ENCODE assay signal across 8 cellular contexts in genomic region chr17:78112508-78113471, GRCh38. TPM values are rescaled to one million over a fixed set of nuclear protein-coding genes. Genes with fewer than 3 reads are reported as not detected.
A peak's percentile ranks its signal among the peaks of the same experiment; 100 is the strongest.
DNase-seq lines count a peak whose midpoint lies in the region; ATAC-seq and TF ChIP-seq lines count a peak whose summit lies in the region.

No MANE protein-coding gene starts in this region.

- peak overlapping the region; percentile 42 for H3K4me3 Mint-ChIP-seq in CD8-positive, alpha-beta T cell
- H3K4me3 Mint-ChIP-seq in activated CD4-positive, alpha-beta memory T cell treated with anti-CD3 and anti-CD28 coated beads for 36 hours = no peak overlapping the region
- H3K4me3 Mint-ChIP-seq in stimulated activated memory B cell treated with anti-CD40 and anti-IgM and Interleukin-4, amounts not matched to agents 10 μg/mL and 1 μg/mL and 100 μg/mL, for 72 hours = peak overlapping the region; percentile 48

- H2AFZ ChIP-seq in mesenchymal stem cell (ENCODE audit: low read depth, low read length) = no peak overlapping the region

- H2AK5ac ChIP-seq in mesenchymal stem cell (ENCODE audit: low read length, severe bottlenecking) = no peak overlapping the region

- peak; percentile 62 to 91 (median 71) for DNase-seq in CD8-positive, alpha-beta T cell
- DNase-seq in NCI-H446 treated with DMSO at 0.1 percent for 48 hours (lab: John Stamatoyannopoulos, UW) = peak; percentile 5
- peak; percentile 86 for DNase-seq in activated CD4-positive, alpha-beta memory T cell treated with anti-CD3 and anti-CD28 coated beads for 36 hours
- DNase-seq in ecto neural progenitor cell (ENCODE audit: low spot score) = peak; percentile 96
- DNase-seq in mesenchymal stem cell = peak; percentile 53

- peaks cover 66% of the 10 kb centered on the region for H3K36me3 ChIP-seq in CD8-positive, alpha-beta T cell (ENCODE audit: insufficient read depth, low read length)
- peaks cover 0 to 72% of the 10 kb centered on the region in 2 experiments for H3K36me3 ChIP-seq in mesenchymal stem cell (ENCODE audit: control insufficient read depth in 1 of 2, insufficient read depth in 2 of 2, low read depth in 1 of 2, low read length in 2 of 2)

- H3K9ac ChIP-seq in mesenchymal stem cell (ENCODE audit: low read length) = no peak overlapping the region

- H3K4me1 ChIP-seq in CD8-positive, alpha-beta T cell (ENCODE audit: insufficient read depth, low read length) = peaks cover 47% of the 10 kb centered on the region
- H3K4me1 ChIP-seq in mesenchymal stem cell (ENCODE audit: control insufficient read depth, insufficient read depth, low read depth, low read length) = peaks cover 17% of the 10 kb centered on the region

- H3K27ac ChIP-seq in CD8-positive, alpha-beta T cell (ENCODE audit: low read depth, low read length) = no peak overlapping the region
- H3K27ac ChIP-seq in mesenchymal stem cell (ENCODE audit: low read length, poor library complexity, severe bottlenecking) = no peak overlapping the region

- H3K27ac Mint-ChIP-seq in CD8-positive, alpha-beta T cell = peak overlapping the region; percentile 90
- H3K27ac Mint-ChIP-seq in activated CD4-positive, alpha-beta memory T cell treated with anti-CD3 and anti-CD28 coated beads for 36 hours = peak overlapping the region; percentile 76
- H3K27ac Mint-ChIP-seq in stimulated activated memory B cell treated with anti-CD40 and anti-IgM and Interleukin-4, amounts not matched to agents 10 μg/mL and 1 μg/mL and 100 μg/mL, for 72 hours = peak overlapping the region; percentile 75

- intact Hi-C loops in CD8-positive, alpha-beta T cell (cut with DNase I, micrococcal nuclease) = loop anchor here (1.0 to 2.0 kb wide), 4 partner anchors 22 to 310 kb away; no protein-coding TSS in a partner anchor
- intact Hi-C loops in activated CD4-positive, alpha-beta memory T cell treated with anti-CD3 and anti-CD28 coated beads for 36 hours (cut with micrococcal nuclease) = loop anchor here (1.0 to 2.0 kb wide), 3 partner anchors 22 to 64 kb away; partner anchors contain the start of gene SYNGR2

- no peak overlapping the region for H2BK120ac ChIP-seq in mesenchymal stem cell (ENCODE audit: low read depth, low read length)

- H3K4ac ChIP-seq in mesenchymal stem cell (ENCODE audit: low read depth in 1 of 2, low read length in 2 of 2) = no peak overlapping the region

- peak overlapping the region; percentile 49 for H2BK15ac ChIP-seq in mesenchymal stem cell (ENCODE audit: low read depth, poor library complexity, severe bottlenecking)

- no peaks in the 10 kb centered on the region for H3K9me3 ChIP-seq in CD8-positive, alpha-beta T cell (ENCODE audit: low read length)
- no peaks in the 10 kb centered on the region for H3K9me3 ChIP-seq in mesenchymal stem cell (ENCODE audit: control insufficient read depth, low read length)

- H3K18ac ChIP-seq in mesenchymal stem cell (ENCODE audit: low read depth in 1 of 2, low read length in 2 of 2) = peak overlapping the region in 1 of 2 experiments; percentile 5

- no peak overlapping the region for H3K4me3 ChIP-seq in CD8-positive, alpha-beta T cell (ENCODE audit: low read depth, low read length)
- H3K4me3 ChIP-seq in mesenchymal stem cell (ENCODE audit: insufficient read depth in 1 of 2, low read depth in 1 of 2, low read length in 2 of 2) = no peak overlapping the region

- H3K27me3 Mint-ChIP-seq in CD8-positive, alpha-beta T cell (ENCODE audit: low read depth) = no peaks in the 10 kb centered on the region
- no peaks in the 10 kb centered on the region for H3K27me3 Mint-ChIP-seq in activated CD4-positive, alpha-beta memory T cell treated with anti-CD3 and anti-CD28 coated beads for 36 hours
- no peaks in the 10 kb centered on the region for H3K27me3 Mint-ChIP-seq in stimulated activated memory B cell treated with anti-CD40 and anti-IgM and Interleukin-4, amounts not matched to agents 10 μg/mL and 1 μg/mL and 100 μg/mL, for 72 hours

- no peak overlapping the region for H3K4me2 ChIP-seq in mesenchymal stem cell (ENCODE audit: low read length, poor library complexity, severe bottlenecking)

- POLR2A ChIA-PET in CD8-positive, alpha-beta T cell (lab: Charles Lee) = interaction anchor here (1.0 to 13.2 kb wide), 5 partner anchors 8 to 139 kb away, joined by 4 to 201 read pairs (median 27); partner anchors contain the start of genes TMC6 and TMC8
- POLR2A ChIA-PET in activated CD4-positive, alpha-beta memory T cell treated with anti-CD3 and anti-CD28 coated beads for 36 hours (lab: Charles Lee) = interaction anchor here (0.5 to 1.6 kb wide), 4 partner anchors 12 to 44 kb away, joined by 3 read pairs; no protein-coding TSS in a partner anchor

- peak; percentile 99 for TF ChIP-seq CTCF in CD8-positive, alpha-beta T cell (IDR thresholded peaks at IDR 0.05)

- H4K8ac ChIP-seq in mesenchymal stem cell (ENCODE audit: low read length) = no peak overlapping the region

- 62% methylated on average over 29 of the region's 33 CpGs for WGBS in mesenchymal stem cell

- H4K91ac ChIP-seq in mesenchymal stem cell (ENCODE audit: low read length) = no peak overlapping the region

- CTCF ChIA-PET in CD8-positive, alpha-beta T cell (lab: Charles Lee) = interaction anchor here (0.9 to 8.8 kb wide), 14 partner anchors 8 to 308 kb away, joined by 3 to 181 read pairs (median 8); partner anchors contain the start of genes C17orf99, TMC6 and TMC8
- CTCF ChIA-PET in activated CD4-positive, alpha-beta memory T cell treated with anti-CD3 and anti-CD28 coated beads for 36 hours (lab: Charles Lee) = interaction anchor here (0.7 to 4.9 kb wide), 18 partner anchors 9 to 139 kb away, joined by 3 to 60 read pairs (median 5); partner anchors contain the start of gene TMC8

- no peaks in the 10 kb centered on the region for H3K27me3 ChIP-seq in CD8-positive, alpha-beta T cell (ENCODE audit: insufficient read depth, low read length)
- peaks cover 0 to 47% of the 10 kb centered on the region in 2 experiments for H3K27me3 ChIP-seq in mesenchymal stem cell (ENCODE audit: control insufficient read depth in 1 of 2, insufficient read depth in 1 of 2, low read length in 2 of 2)

- peaks cover 78% of the 10 kb centered on the region for H3K36me3 Mint-ChIP-seq in CD8-positive, alpha-beta T cell
- H3K36me3 Mint-ChIP-seq in activated CD4-positive, alpha-beta memory T cell treated with anti-CD3 and anti-CD28 coated beads for 36 hours = peaks cover 40% of the 10 kb centered on the region
- H3K36me3 Mint-ChIP-seq in stimulated activated memory B cell treated with anti-CD40 and anti-IgM and Interleukin-4, amounts not matched to agents 10 μg/mL and 1 μg/mL and 100 μg/mL, for 72 hours = peaks cover 71% of the 10 kb centered on the region

- H2BK12ac ChIP-seq in mesenchymal stem cell (ENCODE audit: low read length in 2 of 2) = peak overlapping the region in 1 of 2 experiments; percentile 33

- no peak overlapping the region for H3K14ac ChIP-seq in mesenchymal stem cell (ENCODE audit: low read length in 2 of 2)

- H3K9me3 Mint-ChIP-seq in CD8-positive, alpha-beta T cell = no peaks in the 10 kb centered on the region
- no peaks in the 10 kb centered on the region for H3K9me3 Mint-ChIP-seq in activated CD4-positive, alpha-beta memory T cell treated with anti-CD3 and anti-CD28 coated beads for 36 hours
- H3K9me3 Mint-ChIP-seq in stimulated activated memory B cell treated with anti-CD40 and anti-IgM and Interleukin-4, amounts not matched to agents 10 μg/mL and 1 μg/mL and 100 μg/mL, for 72 hours = no peaks in the 10 kb centered on the region

- H3K23ac ChIP-seq in mesenchymal stem cell (ENCODE audit: low read length in 2 of 2) = no peak overlapping the region

- H3K79me1 ChIP-seq in mesenchymal stem cell (replicated peaks; ENCODE audit: low read length, poor library complexity, severe bottlenecking) = no peaks in the 10 kb centered on the region

- ATAC-seq in CD8-positive, alpha-beta T cell = peak; percentile 67
- ATAC-seq in GM21786 (IDR thresholded peaks at IDR 0.05; ENCODE audit: unreplicated experiment) (peak; percentile 48), HG03520 (IDR thresholded peaks at IDR 0.05; ENCODE audit: unreplicated experiment) (no peak)
- peak; percentile 86 for ATAC-seq in stimulated activated memory B cell treated with anti-CD40 and anti-IgM and Interleukin-4, amounts not matched to agents 10 μg/mL and 1 μg/mL and 100 μg/mL, for 72 hours

- H3K4me1 Mint-ChIP-seq in CD8-positive, alpha-beta T cell (ENCODE audit: low read depth) = peaks cover 43% of the 10 kb centered on the region
- peaks cover 30% of the 10 kb centered on the region for H3K4me1 Mint-ChIP-seq in activated CD4-positive, alpha-beta memory T cell treated with anti-CD3 and anti-CD28 coated beads for 36 hours (ENCODE audit: low read depth)
- H3K4me1 Mint-ChIP-seq in stimulated activated memory B cell treated with anti-CD40 and anti-IgM and Interleukin-4, amounts not matched to agents 10 μg/mL and 1 μg/mL and 100 μg/mL, for 72 hours = peaks cover 62% of the 10 kb centered on the region

- H2BK5ac ChIP-seq in mesenchymal stem cell (ENCODE audit: low read depth, low read length, poor library complexity, severe bottlenecking) = no peak overlapping the region

RNA-seq across cellular contexts. Expression of gene TMC6, which starts 15.8 kb away (rescaled TPM):
- 100 to 1,000 TPM; 518 to 535 TPM for total RNA-seq in CD8-positive, alpha-beta T cell
- total RNA-seq in activated CD4-positive, alpha-beta memory T cell treated with anti-CD3 and anti-CD28 coated beads for 36 hours = 100 to 1,000 TPM; 157 to 162 TPM
- 47.9 TPM for polyA plus RNA-seq in mesenchymal stem cell (2013, experiment 1 of 2)
- polyA plus RNA-seq in mesenchymal stem cell (2013, experiment 2 of 2) = 44.7 TPM

RNA-seq across cellular contexts. Expression of gene TMC8, which starts 17.8 kb away (rescaled TPM):
- total RNA-seq in CD8-positive, alpha-beta T cell = 100 to 1,000 TPM; 312 to 315 TPM
- total RNA-seq in activated CD4-positive, alpha-beta memory T cell treated with anti-CD3 and anti-CD28 coated beads for 36 hours = 100 to 1,000 TPM; 134 to 140 TPM
- 0.86 TPM for polyA plus RNA-seq in mesenchymal stem cell (2013, experiment 1 of 2)
- 0.36 TPM for polyA plus RNA-seq in mesenchymal stem cell (2013, experiment 2 of 2)

RNA-seq across cellular contexts. Expression of gene C17orf99, which starts 33.4 kb away (rescaled TPM):
- not detected for total RNA-seq in CD8-positive, alpha-beta T cell
- total RNA-seq in activated CD4-positive, alpha-beta memory T cell treated with anti-CD3 and anti-CD28 coated beads for 36 hours = not detected
- polyA plus RNA-seq in mesenchymal stem cell (2013, experiment 1 of 2) = not detected
- polyA plus RNA-seq in mesenchymal stem cell (2013, experiment 2 of 2) = not detected

RNA-seq across cellular contexts. Expression of gene SYNGR2, which starts 55.6 kb away (rescaled TPM):
- 10 to 100 TPM; 36.4 to 36.7 TPM for total RNA-seq in CD8-positive, alpha-beta T cell
- 10 to 100 TPM; 79.2 to 87.7 TPM for total RNA-seq in activated CD4-positive, alpha-beta memory T cell treated with anti-CD3 and anti-CD28 coated beads for 36 hours
- polyA plus RNA-seq in mesenchymal stem cell (2013, experiment 1 of 2) = 42.5 TPM
- polyA plus RNA-seq in mesenchymal stem cell (2013, experiment 2 of 2) = 43.7 TPM

Comparison
In these comparisons a context has a peak if more than half of its experiments do, and no peak if none do; other contexts are left out.
1. DNase-seq: peak in every context shown above with its lines; median percentile 96 in ecto neural progenitor cell; 86 in activated CD4-positive, alpha-beta memory T cell treated with anti-CD3 and anti-CD28 coated beads for 36 hours; 71 in CD8-positive, alpha-beta T cell; 53 in mesenchymal stem cell; 5 in NCI-H446 treated with DMSO at 0.1 percent for 48 hours.